In the genomic region with DNA sequence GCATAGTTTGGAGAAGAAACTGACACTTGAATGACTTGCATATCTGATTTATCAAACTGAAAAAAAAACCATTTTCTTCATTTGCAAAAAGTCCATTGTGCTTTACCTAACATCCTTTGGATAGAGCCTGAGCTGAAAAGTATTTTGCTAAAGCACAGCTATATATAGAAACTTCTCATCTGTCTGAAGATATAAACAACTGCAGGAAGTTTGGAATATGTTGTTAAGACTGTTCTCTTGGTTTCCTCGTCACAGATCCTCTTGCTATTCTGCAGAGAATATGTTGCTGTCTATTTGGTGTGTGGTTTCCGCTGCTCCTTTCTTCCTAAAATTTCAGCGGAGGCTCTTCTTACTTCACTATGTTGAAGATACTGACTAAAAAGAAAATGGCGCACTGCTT, we compare ENCODE assay signal across 15 cellular contexts.
DNase-seq lines count a peak whose midpoint lies in the region; ATAC-seq, FAIRE-seq and TF ChIP-seq lines count a peak whose summit lies in the region.
"Had no signal": no experiment of that assay in that cellular context is flagged by ENCODE, and none has a peak within 500 bp of the region (broad histone marks: within the 10 kb centered on the region; RNA-seq: fewer than 3 reads in every experiment).

No MANE protein-coding gene starts in this region.

- no peak for TF ChIP-seq EP300 in K562 (IDR thresholded peaks at IDR 0.05; ENCODE audit: low read length)

- H3K36me3 ChIP-seq in K562 (ENCODE audit: control insufficient read depth, insufficient read depth, low read length) (no peaks in the 10 kb centered on the region), hepatocyte (replicated peaks; ENCODE audit: insufficient read depth, low read depth) (no peaks in the 10 kb centered on the region), psoas muscle (ENCODE audit: insufficient read depth in 1 of 2, low read depth in 1 of 2) (no peaks in the 10 kb centered on the region)
- H3K36me3 ChIP-seq: HAP-1 had no signal

- H3K79me2 ChIP-seq in K562 (ENCODE audit: control insufficient read depth, insufficient read depth, low read length): no peaks in the 10 kb centered on the region
- no peaks in the 10 kb centered on the region for H3K79me2 ChIP-seq in hepatocyte

- H3K4me3 ChIP-seq in HL-60 (replicated peaks; ENCODE audit: insufficient read depth, low read length): no peak overlapping the region
- H3K4me3 ChIP-seq in K562: no peak overlapping the region
- no peak overlapping the region for H3K4me3 ChIP-seq in hepatocyte
- no peak overlapping the region for H3K4me3 ChIP-seq in psoas muscle
- H3K4me3 ChIP-seq: HAP-1 had no signal

- H4K20me1 ChIP-seq in K562 (replicated peaks; ENCODE audit: control insufficient read depth, insufficient read depth, low read length) (no peaks in the 10 kb centered on the region), hepatocyte (ENCODE audit: insufficient read depth, poor library complexity, severe bottlenecking) (no peaks in the 10 kb centered on the region)

- no peak for FAIRE-seq in K562 (lab: Jason Lieb, UNC)

- BruUV-seq in K562 (replicated peaks; lab: Mats Ljungman, UMichigan): no TSS peak

- WGBS in K562 (ENCODE audit: insufficient coverage, low coverage, missing lambda C conversion rate): 11% methylated on average over 4 of the region's 4 CpGs
- WGBS in hepatocyte (ENCODE audit: low lambda C conversion rate, missing lambda C conversion rate): 70% methylated on average over 4 of the region's 4 CpGs
- WGBS in psoas muscle, 3 donors: 46 to 52% (median 47%) methylated on average over 4 of the region's 4 CpGs

- H3K4me1 ChIP-seq in K562 (replicated peaks in 1 of 2; ENCODE audit: control insufficient read depth in 2 of 2, insufficient read depth in 2 of 2, low read length in 2 of 2) (no peaks in the 10 kb centered on the region), hepatocyte (ENCODE audit: insufficient read depth) (peaks cover 6% of the 10 kb centered on the region), psoas muscle (peaks cover 12% of the 10 kb centered on the region)
- H3K4me1 ChIP-seq: HAP-1 had no signal

- no peak for TF ChIP-seq POLR2A in K562 (conservative IDR thresholded peaks at IDR 0.05)

- H3K9me1 ChIP-seq in K562 (ENCODE audit: control insufficient read depth, insufficient read depth, low read length): no peaks in the 10 kb centered on the region

- H3K4me2 ChIP-seq in K562 (ENCODE audit: insufficient read depth, low read length) (no peak overlapping the region), hepatocyte (peak overlapping the region; percentile 41)
- H3K4me2 ChIP-seq: KMS-11 had no signal

- ATAC-seq in K562 (no peak), psoas muscle (peak in 2 of 4 donors; percentile 62 to 67), GM21390 (IDR thresholded peaks at IDR 0.05; ENCODE audit: unreplicated experiment) (no peak), GM18858 (IDR thresholded peaks at IDR 0.05; ENCODE audit: unreplicated experiment) (no peak), GM21360 (IDR thresholded peaks at IDR 0.05; ENCODE audit: unreplicated experiment) (no peak)
- ATAC-seq: Panc1 had no signal

- peak overlapping the region; percentile 17; the same call in 1 of the 2 replicates for H3K27ac ChIP-seq in HL-60 (replicated peaks)
- H3K27ac ChIP-seq in K562 (ENCODE audit: extremely low read depth, low read depth, low read length): no peak overlapping the region
- H3K27ac ChIP-seq in hepatocyte: peak overlapping the region; percentile 69
- peak overlapping the region; percentile 30 for H3K27ac ChIP-seq in psoas muscle
- H3K27ac ChIP-seq: KMS-11 had no signal

- DNase-seq in HL-60 (ENCODE audit: low read depth in 1 of 2, low spot score in 1 of 2): peak in 1 of 2 experiments; percentile 9
- no peak for DNase-seq in K562 (ENCODE audit: extremely low read depth in 1 of 4, low spot score in 3 of 4)
- DNase-seq in hepatocyte (ENCODE audit: low spot score): no peak
- DNase-seq in psoas muscle: no peak
- DNase-seq: ACHN; CD4-positive, alpha-beta T cell; NCI-H1092; NCI-H2227 treated with DMSO at 0.1 percent for 48 hours; NCI-H524 had no signal

- in situ Hi-C loops in K562 (cut with MboI): no loop called here

- H3K27me3 ChIP-seq in HL-60 (ENCODE audit: insufficient read depth, poor library complexity, severe bottlenecking) (no peaks in the 10 kb centered on the region), K562 (ENCODE audit: control insufficient read depth in 2 of 2, insufficient read depth in 2 of 2, low read length in 2 of 2) (peaks cover 2 to 22% of the 10 kb centered on the region in 2 experiments; a peak in 3 of 5 replicates), hepatocyte (no peaks in the 10 kb centered on the region), psoas muscle (ENCODE audit: insufficient read depth in 3 of 3, low read length in 2 of 3) (no peaks in the 10 kb centered on the region)

- H3K9me3 ChIP-seq in K562 (replicated peaks; ENCODE audit: control insufficient read depth, insufficient read depth, low read depth, low read length): no peaks in the 10 kb centered on the region
- no peaks in the 10 kb centered on the region for H3K9me3 ChIP-seq in hepatocyte (ENCODE audit: low read depth)
- no peaks in the 10 kb centered on the region for H3K9me3 ChIP-seq in psoas muscle
- H3K9me3 ChIP-seq: HAP-1 had no signal

- CTCF ChIA-PET in K562 (lab: Yijun Ruan, JAX; ENCODE audit: low intra/inter-chr PET ratio): no interaction called here

- intact Hi-C loops in K562 (cut with micrococcal nuclease) (no loop called here), psoas muscle (cut with DNase I) (no loop called here)

- no peak overlapping the region for H3K9ac ChIP-seq in K562 (ENCODE audit: insufficient read depth in 1 of 2, low read depth in 2 of 2, low read length in 2 of 2)
- H3K9ac ChIP-seq: KMS-11 had no signal

- no peaks in the 10 kb centered on the region for H3K9me2 ChIP-seq in hepatocyte (replicated peaks; ENCODE audit: insufficient read depth)

- H2AFZ ChIP-seq in K562 (ENCODE audit: low read depth, low read length) (no peak overlapping the region), hepatocyte (no peak overlapping the region)

- POLR2A ChIA-PET in K562 (lab: Yijun Ruan, JAX): no interaction called here

- TF ChIP-seq CTCF in HL-60 (IDR thresholded peaks at IDR 0.05; ENCODE audit: insufficient read depth, low read length) (no peak), K562 (IDR thresholded peaks at IDR 0.05 in 2 of 3, conservative IDR thresholded peaks at IDR 0.05 in 1 of 3; ENCODE audit: insufficient read depth in 2 of 3, low read depth in 1 of 3, low read length in 3 of 3) (no peak), hepatocyte (IDR thresholded peaks at IDR 0.05; ENCODE audit: poor library complexity) (no peak), psoas muscle (IDR thresholded peaks at IDR 0.05) (no peak)

- no peak for TF ChIP-seq RAD21 in K562 (CRISPR knock-in tag; conservative IDR thresholded peaks at IDR 0.05 in 1 of 2, IDR thresholded peaks at IDR 0.05 in 1 of 2)

TF ChIP-seq in K562, 482 proteins besides CTCF, POLR2A, EP300 and RAD21:
- TF ChIP-seq MYNN (IDR thresholded peaks at IDR 0.05) (no peak), MYNN (CRISPR knock-in tag; IDR thresholded peaks at IDR 0.05) (no peak), ZSCAN29 (IDR thresholded peaks at IDR 0.05) (no peak), NCOA4 (IDR thresholded peaks at IDR 0.05; ENCODE audit: partially characterized antibody) (no peak), SMARCC2 (IDR thresholded peaks at IDR 0.05; ENCODE audit: low read depth) (no peak), MEF2A (IDR thresholded peaks at IDR 0.05; ENCODE audit: control insufficient read depth, low read depth, low read length) (no peak), SMC3 (conservative IDR thresholded peaks at IDR 0.05; ENCODE audit: insufficient read depth, low read depth, low read length) (no peak), MAFG (tag; conservative IDR thresholded peaks at IDR 0.05) (peak; percentile 52)
- TF ChIP-seq, protein P1, sequence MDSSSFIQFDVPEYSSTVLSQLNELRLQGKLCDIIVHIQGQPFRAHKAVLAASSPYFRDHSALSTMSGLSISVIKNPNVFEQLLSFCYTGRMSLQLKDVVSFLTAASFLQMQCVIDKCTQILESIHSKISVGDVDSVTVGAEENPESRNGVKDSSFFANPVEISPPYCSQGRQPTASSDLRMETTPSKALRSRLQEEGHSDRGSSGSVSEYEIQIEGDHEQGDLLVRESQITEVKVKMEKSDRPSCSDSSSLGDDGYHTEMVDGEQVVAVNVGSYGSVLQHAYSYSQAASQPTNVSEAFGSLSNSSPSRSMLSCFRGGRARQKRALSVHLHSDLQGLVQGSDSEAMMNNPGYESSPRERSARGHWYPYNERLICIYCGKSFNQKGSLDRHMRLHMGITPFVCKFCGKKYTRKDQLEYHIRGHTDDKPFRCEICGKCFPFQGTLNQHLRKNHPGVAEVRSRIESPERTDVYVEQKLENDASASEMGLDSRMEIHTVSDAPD (CRISPR knock-in tag; IDR thresholded peaks at IDR 0.05): no peak
- TF ChIP-seq, protein P2, sequence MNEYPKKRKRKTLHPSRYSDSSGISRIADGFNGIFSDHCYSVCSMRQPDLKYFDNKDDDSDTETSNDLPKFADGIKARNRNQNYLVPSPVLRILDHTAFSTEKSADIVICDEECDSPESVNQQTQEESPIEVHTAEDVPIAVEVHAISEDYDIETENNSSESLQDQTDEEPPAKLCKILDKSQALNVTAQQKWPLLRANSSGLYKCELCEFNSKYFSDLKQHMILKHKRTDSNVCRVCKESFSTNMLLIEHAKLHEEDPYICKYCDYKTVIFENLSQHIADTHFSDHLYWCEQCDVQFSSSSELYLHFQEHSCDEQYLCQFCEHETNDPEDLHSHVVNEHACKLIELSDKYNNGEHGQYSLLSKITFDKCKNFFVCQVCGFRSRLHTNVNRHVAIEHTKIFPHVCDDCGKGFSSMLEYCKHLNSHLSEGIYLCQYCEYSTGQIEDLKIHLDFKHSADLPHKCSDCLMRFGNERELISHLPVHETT (CRISPR knock-in tag; conservative IDR thresholded peaks at IDR 0.05 in 1 of 2, IDR thresholded peaks at IDR 0.05 in 1 of 2): peak in 1 of 2 experiments; percentile 38; a peak in 1 of 4 replicates
